28 cellular contexts compared by ENCODE assay signal in the genomic region with DNA sequence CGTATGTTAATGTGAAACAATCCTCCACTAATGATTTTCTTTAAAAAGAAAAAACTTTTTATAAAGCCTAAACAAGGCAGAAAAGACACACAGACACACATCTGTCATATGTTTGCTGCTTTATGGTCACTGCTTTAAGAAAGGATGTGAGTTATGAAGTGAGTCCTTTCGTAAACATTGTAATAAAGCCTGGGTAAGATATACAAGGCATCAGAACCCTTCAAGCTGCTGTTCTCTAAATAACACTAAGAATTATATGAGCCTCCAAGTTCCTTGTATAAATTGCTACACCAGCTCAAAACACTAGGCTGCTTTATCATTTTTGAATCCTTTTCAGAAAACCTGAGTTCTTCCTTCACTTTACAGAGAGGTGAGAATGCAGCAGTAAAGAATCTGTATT.
"Had no signal": no experiment of that assay in that cellular context is flagged by ENCODE, and none has a peak within 500 bp of the region (broad histone marks: within the 10 kb centered on the region; RNA-seq: fewer than 3 reads in every experiment).

No MANE protein-coding gene starts in this region.

- H3K4me1 ChIP-seq: breast epithelium, colonic mucosa, left lung, uterus had no signal

- H3K4me1 Mint-ChIP-seq: activated naive CD8-positive, alpha-beta T cell treated with anti-CD3 and anti-CD28 coated beads for 36 hours; activated T-helper 17 cell treated with anti-CD3 and anti-CD28 coated beads, Interleukin-2, amount 50 U/mL, for 72 hours; natural killer cell; stimulated activated memory B cell treated with anti-CD40 and anti-IgM and Interleukin-4, amounts not matched to agents 10 μg/mL and 1 μg/mL and 100 μg/mL, for 72 hours had no signal

- FAIRE-seq: endothelial cell of umbilical vein had no signal

- H3K4me3 Mint-ChIP-seq: activated naive CD8-positive, alpha-beta T cell treated with anti-CD3 and anti-CD28 coated beads for 36 hours; activated T-cell treated with anti-CD3 and anti-CD28 coated beads, Interleukin-2, amount 50 U/mL, for 24 hours; activated T-helper 17 cell treated with anti-CD3 and anti-CD28 coated beads, Interleukin-2, amount 50 U/mL, for 72 hours; effector memory CD8-positive, alpha-beta T cell; natural killer cell; stimulated activated memory B cell treated with anti-CD40 and anti-IgM and Interleukin-4, amounts not matched to agents 10 μg/mL and 1 μg/mL and 100 μg/mL, for 72 hours had no signal

- H3K27ac ChIP-seq: breast epithelium, colonic mucosa, dorsolateral prefrontal cortex, left lung, ovary, skin epidermis, stomach, uterus had no signal

- H3K4me3 ChIP-seq: breast epithelium, colonic mucosa, dorsolateral prefrontal cortex, left lung, lung, ovary, skin epidermis, stomach, uterus had no signal

- H3K27me3 ChIP-seq: colonic mucosa, ovary had no signal

- H3K9me3 Mint-ChIP-seq: activated naive CD8-positive, alpha-beta T cell treated with anti-CD3 and anti-CD28 coated beads for 36 hours; activated T-cell treated with anti-CD3 and anti-CD28 coated beads, Interleukin-2, amount 50 U/mL, for 24 hours; activated T-helper 17 cell treated with anti-CD3 and anti-CD28 coated beads, Interleukin-2, amount 50 U/mL, for 72 hours; effector memory CD8-positive, alpha-beta T cell; natural killer cell; stimulated activated memory B cell treated with anti-CD40 and anti-IgM and Interleukin-4, amounts not matched to agents 10 μg/mL and 1 μg/mL and 100 μg/mL, for 72 hours had no signal

- H3K27ac Mint-ChIP-seq: activated naive CD8-positive, alpha-beta T cell treated with anti-CD3 and anti-CD28 coated beads for 36 hours; activated T-cell treated with anti-CD3 and anti-CD28 coated beads, Interleukin-2, amount 50 U/mL, for 24 hours; activated T-helper 17 cell treated with anti-CD3 and anti-CD28 coated beads, Interleukin-2, amount 50 U/mL, for 72 hours; effector memory CD8-positive, alpha-beta T cell; natural killer cell; stimulated activated memory B cell treated with anti-CD40 and anti-IgM and Interleukin-4, amounts not matched to agents 10 μg/mL and 1 μg/mL and 100 μg/mL, for 72 hours had no signal

- H3K36me3 Mint-ChIP-seq: activated naive CD8-positive, alpha-beta T cell treated with anti-CD3 and anti-CD28 coated beads for 36 hours; natural killer cell; stimulated activated memory B cell treated with anti-CD40 and anti-IgM and Interleukin-4, amounts not matched to agents 10 μg/mL and 1 μg/mL and 100 μg/mL, for 72 hours had no signal

- ATAC-seq: activated T-helper 17 cell treated with anti-CD3 and anti-CD28 coated beads, Interleukin-2, amount 50 U/mL, for 72 hours; effector memory CD8-positive, alpha-beta T cell; esophagus mucosa; left lung; natural killer cell; right cardiac atrium; stimulated activated memory B cell treated with anti-CD40 and anti-IgM and Interleukin-4, amounts not matched to agents 10 μg/mL and 1 μg/mL and 100 μg/mL, for 72 hours had no signal

- DNase-seq: activated CD4-positive, alpha-beta T cell treated with anti-CD3 and anti-CD28 coated beads for 1 hour; activated CD4-positive, alpha-beta T cell treated with anti-CD3 and anti-CD28 coated beads, Interleukin-2, amount 50 U/mL, for 1 hour; activated naive CD4-positive, alpha-beta T cell treated with Interleukin-2 at 50 U/mL for 16 hours; activated naive CD8-positive, alpha-beta T cell treated with anti-CD3 and anti-CD28 coated beads for 36 hours; activated T-cell treated with anti-CD3 and anti-CD28 coated beads, Interleukin-2, amount 50 U/mL, for 24 hours; amniotic stem cell; colonic mucosa; dorsolateral prefrontal cortex; effector memory CD8-positive, alpha-beta T cell; glutamatergic neuron; hippocampal formation; kidney glomerular epithelial cell; left lung; natural killer cell; ovary; right cardiac atrium; stimulated activated CD4-positive, alpha-beta T cell treated with anti-CD3 and anti-CD28 coated beads, Interleukin-15, amount 100 ng/mL, for 24 hours; stomach; T-helper 9 cell; trophoblast cell; uterus had no signal

- H3K9me3 ChIP-seq: breast epithelium, colonic mucosa, left lung, ovary, stomach, uterus had no signal

- H3K36me3 ChIP-seq: breast epithelium, colonic mucosa, left lung, ovary, stomach, uterus had no signal
